In the genomic region with DNA sequence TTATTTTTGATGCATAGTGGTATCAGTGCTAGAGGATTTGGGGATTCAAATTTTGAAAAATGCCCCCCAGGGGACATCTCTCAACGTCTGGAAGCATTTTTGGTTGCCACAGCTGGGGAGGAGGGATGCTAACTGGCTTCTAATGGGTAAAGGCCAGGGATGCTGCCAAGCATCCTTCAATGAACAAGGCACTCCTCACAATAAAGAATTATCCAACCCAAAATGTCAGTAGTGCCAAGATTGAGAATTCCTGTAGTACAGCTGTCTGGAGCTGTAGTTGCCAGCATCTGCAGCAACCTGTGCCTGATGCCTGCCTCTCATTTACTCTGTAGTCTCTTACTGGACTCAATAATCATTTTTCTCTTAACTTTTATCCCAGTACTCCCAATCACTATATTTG, we compare ENCODE assay signal across 19 cellular contexts. TPM values are rescaled to one million over a fixed set of nuclear protein-coding genes. Genes with fewer than 3 reads are reported as not detected.
DNase-seq lines count a peak whose midpoint lies in the region; ATAC-seq, FAIRE-seq and TF ChIP-seq lines count a peak whose summit lies in the region.
"Had no signal": no experiment of that assay in that cellular context is flagged by ENCODE, and none has a peak within 500 bp of the region (broad histone marks: within the 10 kb centered on the region; RNA-seq: fewer than 3 reads in every experiment).

No MANE protein-coding gene starts in this region.

- FAIRE-seq in pancreas (lab: Jason Lieb, UNC): no peak
- FAIRE-seq: A204.1, D721Med, GM12892 had no signal

- WGBS in hepatocyte (ENCODE audit: low lambda C conversion rate, missing lambda C conversion rate): 77% methylated on average over 1 of the region's 1 CpG
- WGBS in pancreas, 2 donors: 53 to 57% methylated on average over 1 of the region's 1 CpG

- H3K79me2 ChIP-seq in hepatocyte: peaks cover 97% of the 10 kb centered on the region

- H3K4me1 ChIP-seq in hepatocyte (ENCODE audit: insufficient read depth) (no peaks in the 10 kb centered on the region), pancreas (peaks cover 0 to 9% (median 0%) of the 10 kb centered on the region in 3 donors)

- H3K4me3 Mint-ChIP-seq in chondrocyte (ENCODE audit: unreplicated experiment): no peak overlapping the region
- H3K4me3 Mint-ChIP-seq: CD4-positive, alpha-beta memory T cell; GM23338; H9 had no signal

- H3K36me3 Mint-ChIP-seq in chondrocyte (ENCODE audit: low read depth): peaks cover 7% of the 10 kb centered on the region

- peaks cover 7% of the 10 kb centered on the region for H3K9me3 Mint-ChIP-seq in chondrocyte (ENCODE audit: low read depth)
- H3K9me3 Mint-ChIP-seq: CD4-positive, alpha-beta memory T cell had no signal

- no peaks in the 10 kb centered on the region for H3K27me3 Mint-ChIP-seq in chondrocyte (ENCODE audit: low read depth)
- H3K27me3 Mint-ChIP-seq: CD4-positive, alpha-beta memory T cell had no signal

- H3K4me2 ChIP-seq in hepatocyte: no peak overlapping the region
- H3K4me2 ChIP-seq: GM23338 had no signal

- H3K4me1 Mint-ChIP-seq in chondrocyte (ENCODE audit: low read depth): peaks cover 55% of the 10 kb centered on the region

- no peak for ATAC-seq in pancreas
- ATAC-seq: GM23338 had no signal

- no peak for TF ChIP-seq CTCF in chondrocyte (IDR thresholded peaks at IDR 0.05)
- TF ChIP-seq CTCF in hepatocyte (IDR thresholded peaks at IDR 0.05; ENCODE audit: poor library complexity): no peak
- no peak for TF ChIP-seq CTCF in pancreas (IDR thresholded peaks at IDR 0.05)

- H3K4me3 ChIP-seq in hepatocyte (no peak overlapping the region), pancreas (no peak overlapping the region)
- H3K4me3 ChIP-seq: GM23338 had no signal

- H4K20me1 ChIP-seq in hepatocyte (ENCODE audit: insufficient read depth, poor library complexity, severe bottlenecking): peaks cover 14% of the 10 kb centered on the region

- H3K9me3 ChIP-seq in hepatocyte (ENCODE audit: low read depth): peaks cover 4% of the 10 kb centered on the region
- no peaks in the 10 kb centered on the region for H3K9me3 ChIP-seq in pancreas

- no peak overlapping the region for H2AFZ ChIP-seq in hepatocyte
- H2AFZ ChIP-seq: GM23338 had no signal

- intact Hi-C loops in head of caudate nucleus (cut with DNase I): loop anchor here (10.0 kb wide), 1 partner anchor 50 kb away; a partner anchor contains a TSS
- intact Hi-C loops in pancreas (cut with DNase I): no loop called here

- DNase-seq in chondrocyte (ENCODE audit: low spot score) (no peak), head of caudate nucleus (peak in 32 of 42 donors; percentile 9 to 77 (median 46)), midbrain (lab: John Stamatoyannopoulos, UW) (peak; percentile 63), substantia nigra (lab: John Stamatoyannopoulos, UW) (peak in 24 of 49 donors; percentile 4 to 65 (median 16)), hepatocyte (ENCODE audit: low spot score) (no peak), NCI-H2107 (lab: John Stamatoyannopoulos, UW) (no peak), DMS 273 (lab: John Stamatoyannopoulos, UW; ENCODE audit: unreplicated experiment) (no peak), pancreas (no peak)
- DNase-seq: BE2C; CD4-positive, alpha-beta memory T cell; COR-L47; DND-41; GDM1; H9 had no signal

- H3K27ac ChIP-seq in substantia nigra (ENCODE audit: low read depth, low read length, poor library complexity, severe bottlenecking): peak overlapping the region; percentile 35
- H3K27ac ChIP-seq in hepatocyte: no peak overlapping the region
- no peak overlapping the region for H3K27ac ChIP-seq in pancreas
- H3K27ac ChIP-seq: C4-2B had no signal

- no peaks in the 10 kb centered on the region for H3K36me3 ChIP-seq in hepatocyte (replicated peaks; ENCODE audit: insufficient read depth, low read depth)
- H3K36me3 ChIP-seq in pancreas: no peaks in the 10 kb centered on the region

- peak overlapping the region; percentile 2 for H3K27ac Mint-ChIP-seq in chondrocyte (ENCODE audit: unreplicated experiment)
- H3K27ac Mint-ChIP-seq: GM23338, H9 had no signal

- no peaks in the 10 kb centered on the region for H3K27me3 ChIP-seq in hepatocyte
- no peaks in the 10 kb centered on the region for H3K27me3 ChIP-seq in pancreas
- H3K27me3 ChIP-seq: BE2C had no signal

- H3K9me2 ChIP-seq in hepatocyte (replicated peaks; ENCODE audit: insufficient read depth): no peaks in the 10 kb centered on the region

RNA-seq across cellular contexts. Expression of a gene that starts 53.5 kb away (rescaled TPM):
- total RNA-seq in chondrocyte: 380 to 386 TPM (median 383 TPM) in 3 replicates
- total RNA-seq in hepatocyte: 304 and 347 TPM in 2 replicates
- 280 and 288 TPM in 2 replicates for polyA plus RNA-seq in hepatocyte
- 10 to 100 TPM; 27.6 to 75.9 (median 37.7) TPM for total RNA-seq in pancreas
- polyA plus RNA-seq in pancreas: 10 to 100 TPM; 35.7 to 73.5 TPM

Comparison
In these comparisons a context has a peak if more than half of its experiments do, and no peak if none do; other contexts are left out.
1. DNase-seq: peak in head of caudate nucleus (32 of 42) and midbrain (single experiment); none in chondrocyte (single experiment), hepatocyte (single experiment), NCI-H2107 (single experiment), DMS 273 (single experiment) and pancreas (0 of 6).